ENCODE assay signal across 14 cellular contexts in the genomic region with DNA sequence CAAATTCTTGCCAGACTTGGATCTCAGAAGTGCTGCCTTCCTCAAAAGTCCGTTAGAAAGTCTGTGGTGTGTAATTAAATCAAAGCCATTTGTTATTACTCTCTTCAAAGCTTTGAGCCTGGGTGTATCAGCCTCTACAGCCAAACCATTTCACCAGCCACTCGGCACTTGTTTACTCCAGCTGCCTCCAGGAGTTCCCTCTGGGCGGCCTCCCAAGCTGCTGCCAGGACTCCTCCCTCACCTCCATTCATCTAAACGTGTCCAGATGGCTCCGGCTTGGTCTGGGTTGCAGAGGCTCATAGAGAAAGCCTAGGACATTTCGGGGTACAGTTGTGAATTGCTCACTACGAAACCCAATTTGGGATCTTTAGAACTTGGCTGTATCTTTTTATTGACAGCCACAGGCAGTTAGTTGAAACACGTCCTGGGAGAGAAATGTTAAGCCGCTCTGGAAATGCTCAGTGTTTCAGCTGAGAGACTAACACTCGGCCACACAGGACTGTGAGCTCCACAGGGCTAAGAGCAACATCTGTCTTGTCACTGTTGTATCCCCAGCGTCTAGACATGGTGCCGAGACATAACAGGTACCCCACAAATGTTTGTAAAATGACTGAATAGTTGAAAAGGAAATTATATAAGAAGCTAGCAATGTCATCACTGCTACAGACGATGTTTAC.
A peak's percentile ranks its signal among the peaks of the same experiment; 100 is the strongest.
DNase-seq lines count a peak whose midpoint lies in the region; ATAC-seq and TF ChIP-seq lines count a peak whose summit lies in the region.
"Had no signal": no experiment of that assay in that cellular context is flagged by ENCODE, and none has a peak within 500 bp of the region (broad histone marks: within the 10 kb centered on the region; RNA-seq: fewer than 3 reads in every experiment).

No MANE protein-coding gene starts in this region.

- no peaks in the 10 kb centered on the region for H3K27me3 Mint-ChIP-seq in Calu3 (ENCODE audit: unreplicated experiment)
- H3K27me3 Mint-ChIP-seq: activated CD4-positive, alpha-beta T cell treated with anti-CD3 and anti-CD28 coated beads for 36 hours had no signal

- H3K27ac Mint-ChIP-seq in Calu3 (ENCODE audit: unreplicated experiment), result no peak overlapping the region
- H3K27ac Mint-ChIP-seq: activated CD4-positive, alpha-beta T cell treated with anti-CD3 and anti-CD28 coated beads for 36 hours; activated T-helper 2 cell treated with anti-CD3 and anti-CD28 coated beads, Interferon-gamma antibody, Interleukin-2, Interleukin-4, amounts not matched to agents 10 μg/mL and 5 μg/mL and 100 μg/mL, durations not matched to agents 14 hours and 24 hours and 36 hours; CD4-positive, alpha-beta memory T cell had no signal

- no peak for TF ChIP-seq CTCF in fibroblast of lung (conservative IDR thresholded peaks at IDR 0.05 in 1 of 2, IDR thresholded peaks at IDR 0.05 in 1 of 2; ENCODE audit: low read depth in 1 of 2, low read length in 2 of 2)
- no peak for TF ChIP-seq CTCF in ovary (IDR thresholded peaks at IDR 0.05)
- no peak for TF ChIP-seq CTCF in Calu3 (IDR thresholded peaks at IDR 0.05; ENCODE audit: unreplicated experiment)

- H3K4me3 Mint-ChIP-seq in Calu3 (ENCODE audit: low read depth, unreplicated experiment), result no peak overlapping the region
- H3K4me3 Mint-ChIP-seq: activated CD4-positive, alpha-beta T cell treated with anti-CD3 and anti-CD28 coated beads for 36 hours; CD4-positive, alpha-beta memory T cell had no signal

- WGBS in ovary, 3 donors, result 41 to 56% (median 50%) methylated on average over 13 of the region's 13 CpGs

- H3K27ac ChIP-seq in fibroblast of lung (ENCODE audit: insufficient read depth, low read length) (no peak overlapping the region), ovary (peak overlapping the region in 1 of 2 donors; percentile 11)
- H3K27ac ChIP-seq: stomach had no signal

- no peaks in the 10 kb centered on the region for H4K20me1 ChIP-seq in fibroblast of lung (ENCODE audit: control insufficient read depth, extremely low read depth, insufficient read depth, low read length)

- H3K36me3 ChIP-seq in fibroblast of lung (ENCODE audit: control insufficient read depth, insufficient read depth, low read length) (no peaks in the 10 kb centered on the region), ovary (no peaks in the 10 kb centered on the region)
- H3K36me3 ChIP-seq: stomach had no signal

- H3K4me2 ChIP-seq in fibroblast of lung (ENCODE audit: extremely low read depth, insufficient read depth, low read length), result peak overlapping the region; percentile 66

- H3K79me2 ChIP-seq in fibroblast of lung (ENCODE audit: control insufficient read depth, insufficient read depth, low read length), result no peaks in the 10 kb centered on the region

- no peak for TF ChIP-seq EP300 in ovary (IDR thresholded peaks at IDR 0.05)

- H3K27me3 ChIP-seq in fibroblast of lung (ENCODE audit: control insufficient read depth, insufficient read depth, low read length) (no peaks in the 10 kb centered on the region), ovary (no peaks in the 10 kb centered on the region)
- H3K27me3 ChIP-seq: stomach had no signal

- no peak overlapping the region for H3K9ac ChIP-seq in fibroblast of lung (ENCODE audit: insufficient read depth, low read length)

- DNase-seq in DMS153 treated with DMSO at 0.1 percent for 48 hours (lab: John Stamatoyannopoulos, UW; ENCODE audit: unreplicated experiment) (peak; percentile 81), NCI-H1105 treated with DMSO at 0.1 percent for 48 hours (lab: John Stamatoyannopoulos, UW) (peak; percentile 93), fibroblast of lung (ENCODE audit: low read depth in 2 of 2) (peak; percentile 22 to 90), ovary (peak; percentile 47 to 72 (median 58)), CD1c-positive myeloid dendritic cell (ENCODE audit: extremely low spot score) (no peak), Calu3 (no peak)
- no peak for DNase-seq in stimulated activated CD4-positive, alpha-beta T cell treated with anti-CD3 and anti-CD28 coated beads, Interleukin-2, amount 100 ng/mL, for 48 hours
- DNase-seq: activated CD4-positive, alpha-beta T cell treated with anti-CD3 and anti-CD28 coated beads for 36 hours; CD4-positive, alpha-beta memory T cell; MM.1S; psoas muscle; stomach had no signal

- no peak overlapping the region for H3K4me3 ChIP-seq in fibroblast of lung (replicated peaks in 1 of 4; ENCODE audit: control extremely low read depth in 1 of 4, insufficient read depth in 1 of 4, low read depth in 3 of 4, low read length in 4 of 4)
- no peak overlapping the region for H3K4me3 ChIP-seq in ovary
- H3K4me3 ChIP-seq: psoas muscle, stomach had no signal

- no peaks in the 10 kb centered on the region for H3K9me3 Mint-ChIP-seq in Calu3 (ENCODE audit: low read depth, unreplicated experiment)
- H3K9me3 Mint-ChIP-seq: activated T-helper 2 cell treated with anti-CD3 and anti-CD28 coated beads, Interferon-gamma antibody, Interleukin-2, Interleukin-4, amounts not matched to agents 10 μg/mL and 5 μg/mL and 100 μg/mL, durations not matched to agents 14 hours and 24 hours and 36 hours had no signal

- no peaks in the 10 kb centered on the region for H3K36me3 Mint-ChIP-seq in Calu3 (ENCODE audit: insufficient read depth, unreplicated experiment)
- H3K36me3 Mint-ChIP-seq: CD4-positive, alpha-beta memory T cell had no signal

- BruUV-seq in Calu3 (replicated peaks; lab: Mats Ljungman, UMichigan), result no TSS peak

- peak overlapping the region; percentile 37 for H2AFZ ChIP-seq in fibroblast of lung (ENCODE audit: low read length)

- no peak for ATAC-seq in HG03095 (IDR thresholded peaks at IDR 0.05; ENCODE audit: unreplicated experiment)
- ATAC-seq: activated CD4-positive, alpha-beta T cell treated with anti-CD3 and anti-CD28 coated beads for 36 hours had no signal

- TF ChIP-seq POLR2A in ovary (IDR thresholded peaks at IDR 0.05), result no peak

- CTCF ChIA-PET in Calu3 (lab: Charles Lee), result interaction anchor here (0.7 kb wide), 1 partner anchor 180 kb away, joined by 3 read pairs; no protein-coding TSS in a partner anchor

- H3K9me3 ChIP-seq in fibroblast of lung (ENCODE audit: control insufficient read depth, insufficient read depth, low read depth, low read length) (no peaks in the 10 kb centered on the region), ovary (no peaks in the 10 kb centered on the region)
- H3K9me3 ChIP-seq: psoas muscle, stomach had no signal

- H3K4me1 ChIP-seq in fibroblast of lung (ENCODE audit: control insufficient read depth, extremely low read depth, insufficient read depth, low read length) (peaks cover 15% of the 10 kb centered on the region), ovary (ENCODE audit: insufficient read depth) (peaks cover 11% of the 10 kb centered on the region)
- H3K4me1 ChIP-seq: psoas muscle had no signal

- intact Hi-C loops in ovary (cut with DNase I), result loop anchor here in 1 of 4 donors (10.0 kb wide), 1 partner anchor 120 kb away; a partner anchor contains a TSS
- intact Hi-C loops in Calu3 (cut with micrococcal nuclease; ENCODE audit: unreplicated experiment), result no loop called here

- H3K4me1 Mint-ChIP-seq in Calu3 (ENCODE audit: low read depth, unreplicated experiment), result no peaks in the 10 kb centered on the region
- H3K4me1 Mint-ChIP-seq: activated CD4-positive, alpha-beta T cell treated with anti-CD3 and anti-CD28 coated beads for 36 hours; CD4-positive, alpha-beta memory T cell had no signal

Comparison
In these comparisons a context has a peak if more than half of its experiments do, and no peak if none do; other contexts are left out.
1. DNase-seq: peak in DMS153 treated with DMSO at 0.1 percent for 48 hours (single experiment), NCI-H1105 treated with DMSO at 0.1 percent for 48 hours (single experiment), fibroblast of lung (2 of 2) and ovary (5 of 5); none in CD1c-positive myeloid dendritic cell (single experiment), Calu3 (single experiment) and stimulated activated CD4-positive, alpha-beta T cell treated with anti-CD3 and anti-CD28 coated beads, Interleukin-2, amount 100 ng/mL, for 48 hours (0 of 2).